ENCODE assay signal across 12 cellular contexts in the genomic region with DNA sequence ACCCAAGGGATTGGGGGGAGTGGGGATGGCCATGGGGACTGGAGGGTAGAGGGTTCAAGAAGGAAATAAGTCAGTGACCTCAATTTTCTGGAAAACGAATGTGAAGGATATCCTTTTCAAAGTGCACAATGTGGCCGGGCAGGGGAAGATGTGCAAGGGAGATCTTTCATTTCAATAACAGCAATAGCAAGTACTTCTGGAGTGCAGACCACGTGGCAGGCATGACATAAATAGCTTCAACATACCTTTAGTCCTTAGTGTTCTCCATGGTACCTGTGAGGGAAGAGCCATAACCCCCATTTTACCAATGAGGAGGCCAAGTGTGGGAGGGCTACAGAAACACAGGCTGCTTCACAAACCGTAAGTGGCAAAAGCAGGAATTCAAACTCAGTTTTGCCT.
DNase-seq lines count a peak whose midpoint lies in the region; ATAC-seq and TF ChIP-seq lines count a peak whose summit lies in the region.
"Had no signal": no experiment of that assay in that cellular context is flagged by ENCODE, and none has a peak within 500 bp of the region (broad histone marks: within the 10 kb centered on the region; RNA-seq: fewer than 3 reads in every experiment).

No MANE protein-coding gene starts in this region.

- TF ChIP-seq POLR2A in IMR-90 (IDR thresholded peaks at IDR 0.05; ENCODE audit: low read depth, low read length), result no peak

- peak overlapping the region; percentile 99 for H3K27ac Mint-ChIP-seq in activated naive CD8-positive, alpha-beta T cell

- H3K27me3 ChIP-seq in BLaER1 (no peaks in the 10 kb centered on the region), IMR-90 (ENCODE audit: control insufficient read depth, insufficient read depth, low read length) (no peaks in the 10 kb centered on the region)
- H3K27me3 ChIP-seq: tibial artery had no signal

- DNase-seq in IMR-90, result no peak
- no peak for DNase-seq in kidney glomerular epithelial cell (lab: John Stamatoyannopoulos, UW)
- DNase-seq: NCI-H2171 had no signal

- peaks cover 16 to 70% of the 10 kb centered on the region in 2 experiments for H3K79me1 ChIP-seq in IMR-90 (ENCODE audit: low read depth in 1 of 2, low read length in 2 of 2)

- H3K4ac ChIP-seq in IMR-90 (ENCODE audit: low read depth, low read length), result peak overlapping the region; percentile 71

- peak overlapping the region; percentile 84 for H4K91ac ChIP-seq in IMR-90 (ENCODE audit: insufficient read depth, low read depth, low read length)

- TF ChIP-seq RAD21 in IMR-90 (IDR thresholded peaks at IDR 0.05; ENCODE audit: low read length), result no peak

- POLR2A ChIA-PET in IMR-90 (lab: Charles Lee; ENCODE audit: unreplicated experiment), result no interaction called here

- peak overlapping the region; percentile 89 for H2BK120ac ChIP-seq in IMR-90 (ENCODE audit: low read depth, low read length)

- H4K20me1 ChIP-seq in BLaER1 (no peaks in the 10 kb centered on the region), IMR-90 (ENCODE audit: insufficient read depth, low read length) (no peaks in the 10 kb centered on the region)

- intact Hi-C loops in IMR-90 (cut with micrococcal nuclease), result no loop called here

- no peaks in the 10 kb centered on the region for H3K9me3 Mint-ChIP-seq in activated naive CD8-positive, alpha-beta T cell (ENCODE audit: low read depth)

- H3K9me1 ChIP-seq in IMR-90 (ENCODE audit: insufficient read depth, low read length), result peaks cover 31% of the 10 kb centered on the region

- H3K4me3 ChIP-seq in BLaER1 (peak overlapping the region; percentile 34; the same call in 1 of the 2 replicates), IMR-90 (ENCODE audit: insufficient read depth, low read depth, low read length) (no peak overlapping the region), mesodermal cell (ENCODE audit: extremely low read depth, insufficient read depth, low read length, poor library complexity, severe bottlenecking) (no peak overlapping the region)
- H3K4me3 ChIP-seq: HAP-1, lung, tibial artery had no signal

- no peak overlapping the region for H2AK9ac ChIP-seq in IMR-90 (replicated peaks; ENCODE audit: low read depth, low read length, poor library complexity)

- no peaks in the 10 kb centered on the region for H3K27me3 Mint-ChIP-seq in activated naive CD8-positive, alpha-beta T cell

- H3K9ac ChIP-seq in BLaER1 (peak overlapping the region; percentile 77), IMR-90 (ENCODE audit: low read depth, low read length) (no peak overlapping the region)

- H3K23ac ChIP-seq in IMR-90 (ENCODE audit: low read depth, low read length), result peak overlapping the region; percentile 84

- H3K4me1 ChIP-seq in BLaER1 (peaks cover 82% of the 10 kb centered on the region), IMR-90 (ENCODE audit: control insufficient read depth, insufficient read depth, low read length) (peaks cover 35% of the 10 kb centered on the region), mesodermal cell (ENCODE audit: control insufficient read depth, insufficient read depth, low read length, poor library complexity, severe bottlenecking) (peaks cover 48% of the 10 kb centered on the region)
- H3K4me1 ChIP-seq: HAP-1 had no signal

- H2BK15ac ChIP-seq in IMR-90 (ENCODE audit: low read depth, low read length), result peak overlapping the region; percentile 97; the same call in 2 of the 3 replicates

- TF ChIP-seq CTCF in IMR-90 (conservative IDR thresholded peaks at IDR 0.05; ENCODE audit: low read depth, low read length), result no peak

- H2AK5ac ChIP-seq in IMR-90 (ENCODE audit: low read depth, low read length), result peak overlapping the region; percentile 79

- H3K9me3 ChIP-seq in BLaER1 (no peaks in the 10 kb centered on the region), IMR-90 (ENCODE audit: control insufficient read depth, insufficient read depth, low read length) (no peaks in the 10 kb centered on the region), mesodermal cell (ENCODE audit: control insufficient read depth, low read length) (no peaks in the 10 kb centered on the region)
- H3K9me3 ChIP-seq: HAP-1, tibial artery had no signal

- H3K4me1 Mint-ChIP-seq in activated naive CD8-positive, alpha-beta T cell (ENCODE audit: low read depth), result peaks cover 95% of the 10 kb centered on the region

- H3K4me2 ChIP-seq in BLaER1, result peak overlapping the region; percentile 86
- H3K4me2 ChIP-seq in IMR-90 (ENCODE audit: low read depth, low read length), result no peak overlapping the region

- BruUV-seq in IMR-90 (replicated peaks; lab: Mats Ljungman, UMichigan), result no TSS peak

- H4K8ac ChIP-seq in IMR-90 (ENCODE audit: low read depth in 2 of 2, low read length in 2 of 2), result peak overlapping the region; percentile 80 to 85

- peak overlapping the region; percentile 54 for H3K18ac ChIP-seq in IMR-90 (ENCODE audit: low read depth, low read length)

- no CpG with 5 or more reads among the region's 4 CpGs for WGBS in IMR-90 (ENCODE audit: extremely low coverage in 2 of 2, insufficient read length in 1 of 2), 2 experiments
- WGBS in mesodermal cell (ENCODE audit: insufficient coverage in 2 of 2), 2 experiments, result 40 to 100% methylated on average over 1 to 3 of the region's 4 CpGs

- H2AFZ ChIP-seq in IMR-90 (replicated peaks; ENCODE audit: low read length, poor library complexity), result peak overlapping the region; percentile 75

- H2BK20ac ChIP-seq in IMR-90 (ENCODE audit: low read depth, low read length), result peak overlapping the region; percentile 86

- peak overlapping the region; percentile 35 for H3K14ac ChIP-seq in IMR-90 (replicated peaks; ENCODE audit: low read depth, low read length)

- CTCF ChIA-PET in IMR-90 (lab: Yijun Ruan, JAX), result no interaction called here

- peak overlapping the region; percentile 92 for H3K27ac ChIP-seq in BLaER1
- H3K27ac ChIP-seq in IMR-90 (ENCODE audit: insufficient read depth, low read length), result peak overlapping the region; percentile 20
- peak overlapping the region; percentile 50 for H3K27ac ChIP-seq in mesodermal cell (ENCODE audit: low read depth, low read length, severe bottlenecking)
- H3K27ac ChIP-seq: tibial artery had no signal

- peak overlapping the region; percentile 67 for H3K4me3 Mint-ChIP-seq in activated naive CD8-positive, alpha-beta T cell

- peak overlapping the region; percentile 37 for H2BK5ac ChIP-seq in IMR-90 (ENCODE audit: low read depth, low read length, poor library complexity, severe bottlenecking)

- ATAC-seq in IMR-90 (ENCODE audit: low read depth) (no peak), GM21381 (IDR thresholded peaks at IDR 0.05; ENCODE audit: unreplicated experiment) (no peak), HG03039 (IDR thresholded peaks at IDR 0.05; ENCODE audit: unreplicated experiment) (no peak), GM19324 (IDR thresholded peaks at IDR 0.05; ENCODE audit: low FRiP score, unreplicated experiment) (no peak)

- no peaks in the 10 kb centered on the region for H3K36me3 Mint-ChIP-seq in activated naive CD8-positive, alpha-beta T cell

- no peaks in the 10 kb centered on the region for H3K36me3 ChIP-seq in BLaER1
- H3K36me3 ChIP-seq in IMR-90 (ENCODE audit: control insufficient read depth, insufficient read depth, low read length), result no peaks in the 10 kb centered on the region
- no peaks in the 10 kb centered on the region for H3K36me3 ChIP-seq in mesodermal cell (ENCODE audit: control insufficient read depth, insufficient read depth, low read length)
- H3K36me3 ChIP-seq: HAP-1, tibial artery had no signal

- peak overlapping the region; percentile 27; the same call in 1 of the 2 replicates for H4K5ac ChIP-seq in IMR-90 (ENCODE audit: low read depth, low read length)

- peak overlapping the region; percentile 33; the same call in 1 of the 2 replicates for H3K56ac ChIP-seq in IMR-90 (ENCODE audit: extremely low read depth, insufficient read depth, low read length)

- in situ Hi-C loops in IMR-90 (cut with MboI; ENCODE audit: low sequenced_read_pairs), result no loop called here

- dilution Hi-C loops in IMR-90 (cut with HindIII; ENCODE audit: low sequenced_read_pairs, unreplicated experiment), result no loop called here

TF ChIP-seq in IMR-90, 13 proteins besides CTCF, POLR2A, EP300 and RAD21:
- no peak for TF ChIP-seq MAZ (IDR thresholded peaks at IDR 0.05; ENCODE audit: borderline replicate concordance, low read depth, low read length)
- no peak for TF ChIP-seq MAFK (IDR thresholded peaks at IDR 0.05; ENCODE audit: low read depth, low read length)
- no peak for TF ChIP-seq RCOR1 (IDR thresholded peaks at IDR 0.05; ENCODE audit: insufficient replicate concordance, low read length)
- TF ChIP-seq FOS (IDR thresholded peaks at IDR 0.05; ENCODE audit: low read depth, low read length), result no peak

Comparison
In these comparisons a context has a peak if more than half of its experiments do, and no peak if none do; other contexts are left out.
1. H3K27ac ChIP-seq: peak in every context shown above with its lines; median percentile 92 in BLaER1; 50 in mesodermal cell; 20 in IMR-90.